9 cellular contexts compared by ENCODE assay signal in the genomic region with DNA sequence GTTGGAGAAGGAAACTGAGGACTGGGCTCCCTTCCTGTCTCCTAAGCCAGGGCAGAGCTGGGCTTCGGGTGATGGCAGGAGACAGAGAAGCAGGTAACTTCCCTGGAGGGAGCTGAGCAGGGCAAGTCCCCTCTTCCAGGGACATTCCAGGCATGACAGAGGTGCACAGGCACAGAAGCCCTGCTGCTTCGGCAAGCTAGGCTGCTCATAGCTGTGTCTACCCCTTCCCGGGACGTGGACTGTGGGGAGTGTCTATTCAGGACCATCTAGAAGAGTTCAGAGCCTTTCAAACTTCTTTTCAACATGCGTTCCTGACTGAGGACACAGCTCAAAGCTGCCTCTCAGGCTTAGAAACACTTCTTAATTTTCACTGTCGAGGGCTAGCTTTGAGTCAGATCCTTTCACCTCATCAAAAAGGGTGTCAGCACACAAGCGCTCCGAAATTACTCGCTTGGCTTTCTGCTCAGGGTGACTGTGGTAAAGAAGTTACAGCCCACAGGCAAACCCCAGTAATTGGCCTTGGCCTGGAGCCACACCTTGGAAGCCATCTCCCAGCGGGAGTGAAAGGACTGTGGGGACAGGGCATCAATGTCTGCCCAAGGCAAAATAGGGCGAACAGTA.
DNase-seq lines count a peak whose midpoint lies in the region; ATAC-seq and TF ChIP-seq lines count a peak whose summit lies in the region.
"Had no signal": no experiment of that assay in that cellular context is flagged by ENCODE, and none has a peak within 500 bp of the region (broad histone marks: within the 10 kb centered on the region; RNA-seq: fewer than 3 reads in every experiment).

No MANE protein-coding gene starts in this region.

- ATAC-seq in GM21723 (IDR thresholded peaks at IDR 0.05; ENCODE audit: unreplicated experiment), result peak; percentile 39
- peak; percentile 78 for ATAC-seq in stimulated activated effector memory CD8-positive, alpha-beta T cell treated with anti-CD3 and anti-CD28 coated beads, Interleukin-12 subunit alpha, Interleukin-12 subunit beta, amount 100 ng/mL, for 72 hours

- H3K4me1 Mint-ChIP-seq in stimulated activated effector memory CD8-positive, alpha-beta T cell treated with anti-CD3 and anti-CD28 coated beads, Interleukin-12 subunit alpha, Interleukin-12 subunit beta, amount 100 ng/mL, for 72 hours, result peaks cover 41% of the 10 kb centered on the region

- H3K27ac ChIP-seq in esophagus squamous epithelium (peak overlapping the region in 3 of 4 donors; percentile 1 to 55 (median 41)), thyroid gland (peak overlapping the region in 1 of 3 donors; percentile 20)
- H3K27ac ChIP-seq: HL-60 had no signal

- no peaks in the 10 kb centered on the region for H3K36me3 Mint-ChIP-seq in stimulated activated effector memory CD8-positive, alpha-beta T cell treated with anti-CD3 and anti-CD28 coated beads, Interleukin-12 subunit alpha, Interleukin-12 subunit beta, amount 100 ng/mL, for 72 hours

- H3K4me1 ChIP-seq in esophagus squamous epithelium (peaks cover 4 to 63% (median 27%) of the 10 kb centered on the region in 3 donors), thyroid gland (peaks cover 5 to 52% of the 10 kb centered on the region in 2 donors)

- DNase-seq in ELF-1 (ENCODE audit: low read depth, low spot score) (peak; percentile 64), OCI-M1 (lab: John Stamatoyannopoulos, UW) (peak; percentile 31), esophagus squamous epithelium (lab: John Stamatoyannopoulos, UW) (no peak), AML-193 (lab: John Stamatoyannopoulos, UW) (no peak), AG20443 (ENCODE audit: low spot score) (no peak), thyroid gland (no peak)
- DNase-seq in stimulated activated effector memory CD8-positive, alpha-beta T cell treated with anti-CD3 and anti-CD28 coated beads, Interleukin-12 subunit alpha, Interleukin-12 subunit beta, amount 100 ng/mL, for 72 hours (ENCODE audit: low spot score in 2 of 2), result peak in 1 of 2 donors; percentile 60

- intact Hi-C loops in esophagus squamous epithelium (cut with DNase I), result loop anchor here (5.0 kb wide), 1 partner anchor 164 kb away; the partner anchor contains the start of gene IL6
- intact Hi-C loops in thyroid gland (cut with DNase I), result loop anchor here (5.0 kb wide), 3 partner anchors 164 to 494 kb away; partner anchors contain the start of gene IL6

- H3K27me3 ChIP-seq in esophagus squamous epithelium (peaks cover 0 to 14% (median 0%) of the 10 kb centered on the region in 4 donors), thyroid gland (no peaks in the 10 kb centered on the region)

- H3K9me3 ChIP-seq in esophagus squamous epithelium (no peaks in the 10 kb centered on the region), thyroid gland (no peaks in the 10 kb centered on the region)

- H3K4me3 ChIP-seq in esophagus squamous epithelium (peak overlapping the region in 1 of 4 donors; percentile 9), thyroid gland (replicated peaks in 1 of 3) (no peak overlapping the region)

- H3K9me3 Mint-ChIP-seq in stimulated activated effector memory CD8-positive, alpha-beta T cell treated with anti-CD3 and anti-CD28 coated beads, Interleukin-12 subunit alpha, Interleukin-12 subunit beta, amount 100 ng/mL, for 72 hours, result no peaks in the 10 kb centered on the region

- TF ChIP-seq CTCF in esophagus squamous epithelium (IDR thresholded peaks at IDR 0.05) (no peak), thyroid gland (IDR thresholded peaks at IDR 0.05) (no peak)

- H3K27ac Mint-ChIP-seq in stimulated activated effector memory CD8-positive, alpha-beta T cell treated with anti-CD3 and anti-CD28 coated beads, Interleukin-12 subunit alpha, Interleukin-12 subunit beta, amount 100 ng/mL, for 72 hours, result no peak overlapping the region

- peak overlapping the region; percentile 11 for H3K4me3 Mint-ChIP-seq in stimulated activated effector memory CD8-positive, alpha-beta T cell treated with anti-CD3 and anti-CD28 coated beads, Interleukin-12 subunit alpha, Interleukin-12 subunit beta, amount 100 ng/mL, for 72 hours

- TF ChIP-seq POLR2A in esophagus squamous epithelium (IDR thresholded peaks at IDR 0.05) (no peak), thyroid gland (IDR thresholded peaks at IDR 0.05) (no peak)

- 35 to 62% methylated on average over 5 to 7 of the region's 11 CpGs for WGBS in esophagus squamous epithelium, 2 donors
- WGBS in thyroid gland, 2 donors, result 64 to 69% methylated on average over 10 of the region's 11 CpGs

- H3K36me3 ChIP-seq in esophagus squamous epithelium (no peaks in the 10 kb centered on the region), thyroid gland (no peaks in the 10 kb centered on the region)

Comparison
In these comparisons a context has a peak if more than half of its experiments do, and no peak if none do; other contexts are left out.
1. DNase-seq: peak in ELF-1 (single experiment) and OCI-M1 (single experiment); none in esophagus squamous epithelium (single experiment), AML-193 (0 of 2), AG20443 (single experiment) and thyroid gland (0 of 2).